In genomic region chr3:8069471-8069870, GRCh38 we compare ENCODE assay signal across 21 cellular contexts.
"Had no signal": no experiment of that assay in that cellular context is flagged by ENCODE, and none has a peak within 500 bp of the region (broad histone marks: within the 10 kb centered on the region; RNA-seq: fewer than 3 reads in every experiment).

No MANE protein-coding gene starts in this region.

- H3K4me1 ChIP-seq: body of pancreas, lower lobe of right lung, sigmoid colon, upper lobe of left lung had no signal

- H3K9me3 ChIP-seq: lower lobe of right lung, sigmoid colon, upper lobe of left lung had no signal

- H3K27ac ChIP-seq: body of pancreas, lower lobe of right lung, sigmoid colon, upper lobe of left lung had no signal

- H3K27me3 ChIP-seq: body of pancreas, sigmoid colon, upper lobe of left lung had no signal

- H3K4me3 ChIP-seq: body of pancreas, lower lobe of right lung, sigmoid colon, smooth muscle cell, upper lobe of left lung had no signal

- DNase-seq: activated CD4-positive, alpha-beta T cell treated with anti-CD3 and anti-CD28 coated beads, Interleukin-2, amount 50 U/mL, for 4 hours; activated CD8-positive, alpha-beta memory T cell treated with anti-CD3 and anti-CD28 coated beads, Interleukin-2, amount 50 U/mL, for 48 hours; activated naive CD4-positive, alpha-beta T cell treated with anti-CD3 and anti-CD28 coated beads for 36 hours; activated naive CD8-positive, alpha-beta T cell treated with anti-CD3 and anti-CD28 coated beads, Interleukin-2, amount 10 ng/mL, durations not matched to agents 7 days and 5 days; activated T-cell treated with anti-CD3 and anti-CD28 coated beads, Interleukin-2, amount 50 U/mL, for 4 hours; amniotic stem cell; effector CD4-positive, alpha-beta T cell; foreskin melanocyte; glutamatergic neuron; hippocampal formation; left colon; lower lobe of right lung; naive thymus-derived CD8-positive, alpha-beta T cell; retina; sigmoid colon; stimulated activated CD4-positive, alpha-beta T cell treated with anti-CD3 and anti-CD28 coated beads, Interleukin-2, amount 100 ng/mL, for 48 hours; stimulated activated naive CD4-positive, alpha-beta T cell treated with Interleukin-2 at 50 U/mL for 16 hours; T-helper 1 cell; upper lobe of left lung had no signal

- H3K36me3 ChIP-seq: lower lobe of right lung, sigmoid colon, upper lobe of left lung had no signal
